20 cellular contexts compared by ENCODE assay signal in genomic region chr15:29688981-29689723, GRCh38.
"Had no signal": no experiment of that assay in that cellular context is flagged by ENCODE, and none has a peak within 500 bp of the region (broad histone marks: within the 10 kb centered on the region; RNA-seq: fewer than 3 reads in every experiment).

No MANE protein-coding gene starts in this region.

- H3K27ac Mint-ChIP-seq: activated CD4-positive, alpha-beta memory T cell treated with anti-CD3 and anti-CD28 coated beads, Interleukin-2, amount 10 ng/mL, durations not matched to agents 7 days and 5 days; activated CD4-positive, alpha-beta T cell treated with anti-CD3 and anti-CD28 coated beads, Interleukin-2, amount 10 ng/mL, durations not matched to agents 24 days and 14 days; activated naive CD4-positive, alpha-beta T cell treated with anti-CD3 and anti-CD28 coated beads, Interleukin-2, amount 50 U/mL, for 72 hours; brain; naive B cell; T-cell; T-helper 2 cell treated with Interferon-gamma antibody and Interleukin-4, amounts not matched to agents 5 μg/mL and 100 μg/mL, for 36 hours had no signal

- H3K4me1 Mint-ChIP-seq: activated CD4-positive, alpha-beta memory T cell treated with anti-CD3 and anti-CD28 coated beads, Interleukin-2, amount 10 ng/mL, durations not matched to agents 7 days and 5 days; activated CD4-positive, alpha-beta T cell treated with anti-CD3 and anti-CD28 coated beads, Interleukin-2, amount 10 ng/mL, durations not matched to agents 24 days and 14 days; naive B cell; T-cell had no signal

- DNase-seq: activated CD4-positive, alpha-beta memory T cell treated with anti-CD3 and anti-CD28 coated beads, Interleukin-2, amount 10 ng/mL, durations not matched to agents 7 days and 5 days; activated CD4-positive, alpha-beta T cell treated with anti-CD3 and anti-CD28 coated beads, Interleukin-2, amount 10 ng/mL, durations not matched to agents 24 days and 14 days; activated gamma-delta T cell treated with Interleukin-2 at 50 U/mL for 16 hours; aorta; dermis blood vessel endothelial cell; effector CD8-positive, alpha-beta T cell; erythroblast; foreskin melanocyte; mesendoderm; naive B cell; occipital lobe; stimulated activated CD4-positive, alpha-beta T cell treated with anti-CD3 and anti-CD28 coated beads, Interleukin-4, amount 100 ng/mL, for 24 hours; stimulated activated naive CD4-positive, alpha-beta T cell treated with Interleukin-2 at 50 U/mL for 16 hours; T-cell had no signal

- H3K36me3 Mint-ChIP-seq: activated naive CD4-positive, alpha-beta T cell treated with anti-CD3 and anti-CD28 coated beads, Interleukin-2, amount 50 U/mL, for 72 hours; naive B cell; T-cell had no signal

- H3K27me3 ChIP-seq: hepatocyte had no signal

- H3K4me3 Mint-ChIP-seq: activated CD4-positive, alpha-beta memory T cell treated with anti-CD3 and anti-CD28 coated beads, Interleukin-2, amount 10 ng/mL, durations not matched to agents 7 days and 5 days; activated CD4-positive, alpha-beta T cell treated with anti-CD3 and anti-CD28 coated beads, Interleukin-2, amount 10 ng/mL, durations not matched to agents 24 days and 14 days; brain; T-cell; T-helper 2 cell treated with Interferon-gamma antibody and Interleukin-4, amounts not matched to agents 5 μg/mL and 100 μg/mL, for 36 hours had no signal

- H3K4me3 ChIP-seq: hepatocyte had no signal

- ATAC-seq: activated CD4-positive, CD25-positive, alpha-beta regulatory T cell treated with anti-CD3 and anti-CD28 coated beads, Interleukin-2, amount 50 U/mL, for 24 hours; activated naive CD4-positive, alpha-beta T cell treated with anti-CD3 and anti-CD28 coated beads, Interleukin-2, amount 50 U/mL, for 72 hours; T-cell had no signal

- H3K9me3 Mint-ChIP-seq: activated CD4-positive, alpha-beta memory T cell treated with anti-CD3 and anti-CD28 coated beads, Interleukin-2, amount 10 ng/mL, durations not matched to agents 7 days and 5 days; activated CD4-positive, alpha-beta T cell treated with anti-CD3 and anti-CD28 coated beads, Interleukin-2, amount 10 ng/mL, durations not matched to agents 24 days and 14 days; T-helper 2 cell treated with Interferon-gamma antibody and Interleukin-4, amounts not matched to agents 5 μg/mL and 100 μg/mL, for 36 hours had no signal

- H3K27ac ChIP-seq: hepatocyte, VCaP had no signal

- H3K27me3 Mint-ChIP-seq: activated CD4-positive, alpha-beta memory T cell treated with anti-CD3 and anti-CD28 coated beads, Interleukin-2, amount 10 ng/mL, durations not matched to agents 7 days and 5 days; brain had no signal
